11 cellular contexts compared by ENCODE assay signal in the genomic region with DNA sequence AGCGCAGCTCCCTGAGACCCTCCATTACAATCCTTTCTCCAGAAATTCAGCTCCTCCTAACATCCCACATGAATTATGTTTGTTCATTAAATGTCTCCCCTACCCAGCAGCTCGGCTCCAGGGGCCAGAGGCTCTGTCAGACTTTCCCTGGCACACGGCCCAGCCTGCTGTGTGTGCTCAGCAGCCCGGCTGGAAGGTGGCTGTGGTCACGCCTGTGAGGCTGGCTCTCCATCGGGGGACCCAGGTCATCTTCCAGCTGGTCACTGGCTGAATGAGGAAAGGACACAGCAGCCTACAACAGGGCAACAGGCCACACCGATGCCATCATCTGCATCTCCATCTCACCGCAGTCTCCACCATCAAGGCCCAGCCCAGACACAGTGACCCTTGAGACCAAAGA.
DNase-seq lines count a peak whose midpoint lies in the region; ATAC-seq and TF ChIP-seq lines count a peak whose summit lies in the region.
"Had no signal": no experiment of that assay in that cellular context is flagged by ENCODE, and none has a peak within 500 bp of the region (broad histone marks: within the 10 kb centered on the region; RNA-seq: fewer than 3 reads in every experiment).

No MANE protein-coding gene starts in this region.

- no peak overlapping the region for H4K5ac ChIP-seq in IMR-90 (ENCODE audit: low read depth, low read length)

- no peak overlapping the region for H3K9ac ChIP-seq in IMR-90 (ENCODE audit: low read depth, low read length)

- H3K18ac ChIP-seq in IMR-90 (ENCODE audit: low read depth, low read length), result no peak overlapping the region

- peaks cover 17% of the 10 kb centered on the region for H3K4me1 Mint-ChIP-seq in mesothelial cell of epicardium
- H3K4me1 Mint-ChIP-seq in activated CD8-positive, alpha-beta T cell treated with anti-CD3 and anti-CD28 coated beads, Interleukin-2, amount 10 ng/mL, durations not matched to agents 7 days and 5 days (ENCODE audit: low read depth), result no peaks in the 10 kb centered on the region

- no peak overlapping the region for H3K4me3 ChIP-seq in AG10803 (ENCODE audit: low read length)
- H3K4me3 ChIP-seq in IMR-90 (ENCODE audit: insufficient read depth, low read depth, low read length), result no peak overlapping the region
- H3K4me3 ChIP-seq in cardiac fibroblast (replicated peaks in 1 of 2; ENCODE audit: low read depth in 2 of 2, low read length in 2 of 2), result no peak overlapping the region
- H3K4me3 ChIP-seq: SJSA1 had no signal

- H3K9me1 ChIP-seq in IMR-90 (ENCODE audit: insufficient read depth, low read length), result peaks cover under 1% of the 10 kb centered on the region; the same call in 1 of the 2 replicates

- intact Hi-C loops in IMR-90 (cut with micrococcal nuclease), result no loop called here

- no peak overlapping the region for H2AK9ac ChIP-seq in IMR-90 (replicated peaks; ENCODE audit: low read depth, low read length, poor library complexity)

- peak overlapping the region; percentile 9 for H2AFZ ChIP-seq in IMR-90 (replicated peaks; ENCODE audit: low read length, poor library complexity)

- no peak overlapping the region for H3K14ac ChIP-seq in IMR-90 (replicated peaks; ENCODE audit: low read depth, low read length)

- CTCF ChIA-PET in IMR-90 (lab: Yijun Ruan, JAX), result no interaction called here
- CTCF ChIA-PET in activated CD8-positive, alpha-beta T cell treated with anti-CD3 and anti-CD28 coated beads, Interleukin-2, amount 10 ng/mL, durations not matched to agents 7 days and 5 days (lab: Charles Lee), result no interaction called here

- WGBS in IMR-90 (ENCODE audit: extremely low coverage in 2 of 2, insufficient read length in 1 of 2), 2 experiments, result 25% methylated on average over 4 of the region's 8 CpGs; no CpG with 5 or more reads in 1 of the 2 experiments

- peaks cover 0 to under 1% of the 10 kb centered on the region in 2 experiments for H3K79me1 ChIP-seq in IMR-90 (ENCODE audit: low read depth in 1 of 2, low read length in 2 of 2)

- POLR2A ChIA-PET in IMR-90 (lab: Charles Lee; ENCODE audit: unreplicated experiment), result no interaction called here
- POLR2A ChIA-PET in activated CD8-positive, alpha-beta T cell treated with anti-CD3 and anti-CD28 coated beads, Interleukin-2, amount 10 ng/mL, durations not matched to agents 7 days and 5 days (lab: Charles Lee), result interaction anchor here (0.9 kb wide), 1 partner anchor 25 kb away, joined by 3 read pairs; no protein-coding TSS in a partner anchor

- 0 out of 2 replicates have a peak overlapping the region, but pooled peaks have one; percentile 10 for H3K4ac ChIP-seq in IMR-90 (ENCODE audit: low read depth, low read length)

- no peak overlapping the region for H3K23ac ChIP-seq in IMR-90 (ENCODE audit: low read depth, low read length)

- ATAC-seq in IMR-90 (ENCODE audit: low read depth) (peak; percentile 83), GM18870 (IDR thresholded peaks at IDR 0.05; ENCODE audit: unreplicated experiment) (no peak), HG02938 (IDR thresholded peaks at IDR 0.05; ENCODE audit: unreplicated experiment) (no peak), HG03457 (IDR thresholded peaks at IDR 0.05; ENCODE audit: unreplicated experiment) (no peak)
- ATAC-seq in activated CD8-positive, alpha-beta T cell treated with anti-CD3 and anti-CD28 coated beads, Interleukin-2, amount 10 ng/mL, durations not matched to agents 7 days and 5 days, result no peak

- peak overlapping the region; percentile 3 for H3K27ac Mint-ChIP-seq in mesothelial cell of epicardium
- no peak overlapping the region for H3K27ac Mint-ChIP-seq in activated CD8-positive, alpha-beta T cell treated with anti-CD3 and anti-CD28 coated beads, Interleukin-2, amount 10 ng/mL, durations not matched to agents 7 days and 5 days

- TF ChIP-seq RAD21 in IMR-90 (IDR thresholded peaks at IDR 0.05; ENCODE audit: low read length), result no peak

- peaks cover 7% of the 10 kb centered on the region; the same call in 1 of the 2 replicates for H3K4me1 ChIP-seq in IMR-90 (ENCODE audit: control insufficient read depth, insufficient read depth, low read length)
- H3K4me1 ChIP-seq: SJSA1 had no signal

- H2BK120ac ChIP-seq in IMR-90 (ENCODE audit: low read depth, low read length), result no peak overlapping the region

- TF ChIP-seq CTCF in AG10803 (conservative IDR thresholded peaks at IDR 0.05; ENCODE audit: low read length), result no peak
- no peak for TF ChIP-seq CTCF in IMR-90 (conservative IDR thresholded peaks at IDR 0.05; ENCODE audit: low read depth, low read length)
- TF ChIP-seq CTCF in cardiac fibroblast (IDR thresholded peaks at IDR 0.05; ENCODE audit: low read depth, low read length), result no peak
- no peak for TF ChIP-seq CTCF in mesothelial cell of epicardium (IDR thresholded peaks at IDR 0.05; ENCODE audit: unreplicated experiment)

- H2BK20ac ChIP-seq in IMR-90 (ENCODE audit: low read depth, low read length), result no peak overlapping the region

- no peak overlapping the region for H3K4me3 Mint-ChIP-seq in mesothelial cell of epicardium
- H3K4me3 Mint-ChIP-seq in activated CD8-positive, alpha-beta T cell treated with anti-CD3 and anti-CD28 coated beads, Interleukin-2, amount 10 ng/mL, durations not matched to agents 7 days and 5 days, result no peak overlapping the region
- H3K4me3 Mint-ChIP-seq: CD8-positive, alpha-beta memory T cell had no signal

- no peak overlapping the region for H3K27ac ChIP-seq in IMR-90 (ENCODE audit: insufficient read depth, low read length)
- H3K27ac ChIP-seq: SJSA1 had no signal

- no TSS peak for BruUV-seq in IMR-90 (replicated peaks; lab: Mats Ljungman, UMichigan)

- no peak overlapping the region for H2BK5ac ChIP-seq in IMR-90 (ENCODE audit: low read depth, low read length, poor library complexity, severe bottlenecking)

- no peaks in the 10 kb centered on the region for H3K9me3 Mint-ChIP-seq in mesothelial cell of epicardium
- no peaks in the 10 kb centered on the region for H3K9me3 Mint-ChIP-seq in activated CD8-positive, alpha-beta T cell treated with anti-CD3 and anti-CD28 coated beads, Interleukin-2, amount 10 ng/mL, durations not matched to agents 7 days and 5 days (ENCODE audit: insufficient read depth)
- H3K9me3 Mint-ChIP-seq: CD8-positive, alpha-beta memory T cell had no signal

- no peaks in the 10 kb centered on the region; the same call in 1 of the 2 replicates for H4K20me1 ChIP-seq in IMR-90 (ENCODE audit: insufficient read depth, low read length)

- 0 out of 2 replicates have a peak, but pooled peaks cover 2% of the 10 kb centered on the region for H3K36me3 ChIP-seq in IMR-90 (ENCODE audit: control insufficient read depth, insufficient read depth, low read length)
- H3K36me3 ChIP-seq: SJSA1 had no signal

- no peaks in the 10 kb centered on the region for H3K9me3 ChIP-seq in IMR-90 (ENCODE audit: control insufficient read depth, insufficient read depth, low read length)
- H3K9me3 ChIP-seq: SJSA1 had no signal

- H2BK15ac ChIP-seq in IMR-90 (ENCODE audit: low read depth, low read length), result no peak overlapping the region

- DNase-seq in AG10803 (ENCODE audit: low read depth) (peak; percentile 42), IMR-90 (peak; percentile 56), cardiac fibroblast (ENCODE audit: low read depth in 2 of 2) (peak; percentile 22 to 48), mesothelial cell of epicardium (ENCODE audit: low spot score in 2 of 2, unreplicated experiment in 2 of 2) (peak in 1 of 2 experiments; percentile 27)
- no peak for DNase-seq in activated CD8-positive, alpha-beta T cell treated with anti-CD3 and anti-CD28 coated beads, Interleukin-2, amount 10 ng/mL, durations not matched to agents 7 days and 5 days
- DNase-seq: stimulated activated naive CD4-positive, alpha-beta T cell had no signal

- H4K91ac ChIP-seq in IMR-90 (ENCODE audit: insufficient read depth, low read depth, low read length), result no peak overlapping the region

- no peak overlapping the region for H3K56ac ChIP-seq in IMR-90 (ENCODE audit: extremely low read depth, insufficient read depth, low read length)

- no peaks in the 10 kb centered on the region for H3K27me3 Mint-ChIP-seq in mesothelial cell of epicardium (ENCODE audit: low read depth)
- no peaks in the 10 kb centered on the region for H3K27me3 Mint-ChIP-seq in activated CD8-positive, alpha-beta T cell treated with anti-CD3 and anti-CD28 coated beads, Interleukin-2, amount 10 ng/mL, durations not matched to agents 7 days and 5 days (ENCODE audit: low read depth)
- H3K27me3 Mint-ChIP-seq: CD8-positive, alpha-beta memory T cell had no signal

- no peaks in the 10 kb centered on the region for H3K27me3 ChIP-seq in IMR-90 (ENCODE audit: control insufficient read depth, insufficient read depth, low read length)
- H3K27me3 ChIP-seq: SJSA1 had no signal

- no peak overlapping the region; the same call in 1 of the 2 replicates for H2AK5ac ChIP-seq in IMR-90 (ENCODE audit: low read depth, low read length)

- in situ Hi-C loops in IMR-90 (cut with MboI; ENCODE audit: low sequenced_read_pairs), result no loop called here

- dilution Hi-C loops in IMR-90 (cut with HindIII; ENCODE audit: low sequenced_read_pairs, unreplicated experiment), result no loop called here

- TF ChIP-seq POLR2A in IMR-90 (IDR thresholded peaks at IDR 0.05; ENCODE audit: low read depth, low read length), result no peak

- H4K8ac ChIP-seq in IMR-90 (ENCODE audit: low read depth in 2 of 2, low read length in 2 of 2), result no peak overlapping the region

- H3K36me3 Mint-ChIP-seq in mesothelial cell of epicardium, result peaks cover 2% of the 10 kb centered on the region
- no peaks in the 10 kb centered on the region for H3K36me3 Mint-ChIP-seq in activated CD8-positive, alpha-beta T cell treated with anti-CD3 and anti-CD28 coated beads, Interleukin-2, amount 10 ng/mL, durations not matched to agents 7 days and 5 days (ENCODE audit: low read depth)

- no peak overlapping the region for H3K4me2 ChIP-seq in IMR-90 (ENCODE audit: low read depth, low read length)

TF ChIP-seq in IMR-90, 13 proteins besides CTCF, POLR2A, EP300 and RAD21 (continues in another document):
- TF ChIP-seq ELK1 (IDR thresholded peaks at IDR 0.05; ENCODE audit: borderline replicate concordance, low read depth, low read length), result no peak
- no peak for TF ChIP-seq RCOR1 (IDR thresholded peaks at IDR 0.05; ENCODE audit: insufficient replicate concordance, low read length)
- no peak for TF ChIP-seq RFX5 (IDR thresholded peaks at IDR 0.05; ENCODE audit: low read depth, low read length)
- no peak for TF ChIP-seq MAZ (IDR thresholded peaks at IDR 0.05; ENCODE audit: borderline replicate concordance, low read depth, low read length)
- TF ChIP-seq FOS (IDR thresholded peaks at IDR 0.05; ENCODE audit: low read depth, low read length), result no peak
- TF ChIP-seq CEBPB (IDR thresholded peaks at IDR 0.05; ENCODE audit: low read depth, low read length), result no peak
